Comparison of ENCODE assay signal across 17 cellular contexts in the genomic region with DNA sequence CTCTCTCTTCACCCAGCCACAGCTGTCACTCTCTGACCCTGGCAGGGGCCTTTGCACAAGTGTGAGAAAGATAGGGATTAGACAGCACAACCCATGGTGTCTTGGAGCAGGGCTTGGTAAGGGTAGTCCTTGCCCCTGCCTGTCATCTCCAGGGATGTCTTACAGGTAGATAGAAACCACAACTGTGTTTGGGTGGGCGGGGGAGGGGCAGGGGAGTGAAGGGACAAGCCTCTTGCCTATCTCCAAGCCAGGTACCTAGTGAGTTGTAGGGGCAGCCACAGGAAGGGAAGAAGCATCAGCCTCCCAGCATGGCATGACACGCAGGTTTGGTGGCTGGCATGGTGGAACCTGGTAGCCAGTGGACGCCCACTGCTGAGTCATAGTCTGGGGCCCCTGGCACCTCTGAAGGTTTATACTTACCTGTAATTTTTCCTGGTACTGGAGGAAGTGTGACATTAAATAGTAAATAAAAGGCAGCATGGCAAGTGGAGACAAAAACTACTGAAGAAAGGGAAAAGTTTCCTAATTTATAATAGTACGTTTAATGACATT.
DNase-seq lines count a peak whose midpoint lies in the region; ATAC-seq and TF ChIP-seq lines count a peak whose summit lies in the region.
"Had no signal": no experiment of that assay in that cellular context is flagged by ENCODE, and none has a peak within 500 bp of the region (broad histone marks: within the 10 kb centered on the region; RNA-seq: fewer than 3 reads in every experiment).

No MANE protein-coding gene starts in this region.

- H3K9ac ChIP-seq in H9 (ENCODE audit: extremely low read depth, insufficient read length, low read length) (no peak overlapping the region), PC-3 (ENCODE audit: low read length) (no peak overlapping the region)

- no peaks in the 10 kb centered on the region for H3K79me2 ChIP-seq in H9 (ENCODE audit: insufficient read depth, low read length)
- H3K79me2 ChIP-seq in PC-3 (ENCODE audit: low read length), result no peaks in the 10 kb centered on the region

- no peak overlapping the region for H2AK5ac ChIP-seq in H9 (ENCODE audit: insufficient read length, low read length)

- H3K4ac ChIP-seq in H9 (ENCODE audit: low read depth, low read length), result no peak overlapping the region

- H3K4me3 Mint-ChIP-seq in H9, result no peak overlapping the region
- H3K4me3 Mint-ChIP-seq in endothelial cell (ENCODE audit: unreplicated experiment), result no peak overlapping the region
- H3K4me3 Mint-ChIP-seq in nephron progenitor cell, result no peak overlapping the region
- no peak overlapping the region for H3K4me3 Mint-ChIP-seq in Caco-2 (ENCODE audit: unreplicated experiment)
- H3K4me3 Mint-ChIP-seq: CD14-positive monocyte had no signal

- H3F3A ChIP-seq in PC-3 (ENCODE audit: low read length, unreplicated experiment), result no peaks in the 10 kb centered on the region

- H2BK120ac ChIP-seq in H9 (ENCODE audit: low read depth, low read length, poor library complexity, severe bottlenecking), result no peak overlapping the region

- no peak overlapping the region for H2BK15ac ChIP-seq in H9 (ENCODE audit: low read depth, low read length)

- no peaks in the 10 kb centered on the region for H3K9me2 ChIP-seq in PC-3 (replicated peaks; ENCODE audit: low read length)

- no peaks in the 10 kb centered on the region; a peak in 1 of 7 replicates for H3K36me3 Mint-ChIP-seq in H9 (ENCODE audit: insufficient read depth in 1 of 3, low read depth in 3 of 3)
- H3K36me3 Mint-ChIP-seq in endothelial cell (ENCODE audit: low read depth, unreplicated experiment), result peaks cover 4% of the 10 kb centered on the region
- H3K36me3 Mint-ChIP-seq in nephron progenitor cell (ENCODE audit: low read depth), result no peaks in the 10 kb centered on the region
- H3K36me3 Mint-ChIP-seq in Caco-2 (ENCODE audit: insufficient read depth, unreplicated experiment), result no peaks in the 10 kb centered on the region
- H3K36me3 Mint-ChIP-seq: CD14-positive monocyte had no signal

- H2AFZ ChIP-seq in H9 (ENCODE audit: low read length) (no peak overlapping the region), PC-3 (ENCODE audit: low read length) (no peak overlapping the region)

- H2BK20ac ChIP-seq in H9 (ENCODE audit: low read depth, low read length, poor library complexity, severe bottlenecking), result no peak overlapping the region

- WGBS in H9 (ENCODE audit: extremely low coverage, insufficient read length, low lambda C conversion rate), result no CpG with 5 or more reads among the region's 4 CpGs

- no peak overlapping the region for H3K4me2 ChIP-seq in H9 (ENCODE audit: insufficient read depth, insufficient read length, low read length)
- no peak overlapping the region for H3K4me2 ChIP-seq in PC-3 (ENCODE audit: low read length)

- H4K20me1 ChIP-seq in H9 (ENCODE audit: control insufficient read depth, insufficient read depth, insufficient read length) (no peaks in the 10 kb centered on the region), PC-3 (ENCODE audit: low read length) (no peaks in the 10 kb centered on the region)

- POLR2A ChIA-PET in PC-3 (lab: Charles Lee; ENCODE audit: unreplicated experiment), result no interaction called here
- POLR2A ChIA-PET in Caco-2 (lab: Charles Lee), result no interaction called here

- no peaks in the 10 kb centered on the region for H3K9me3 Mint-ChIP-seq in H9
- H3K9me3 Mint-ChIP-seq in endothelial cell (ENCODE audit: unreplicated experiment), result no peaks in the 10 kb centered on the region
- no peaks in the 10 kb centered on the region for H3K9me3 Mint-ChIP-seq in nephron progenitor cell
- no peaks in the 10 kb centered on the region for H3K9me3 Mint-ChIP-seq in Caco-2 (ENCODE audit: unreplicated experiment)

- no peak for ATAC-seq in PC-3

- H3K4me1 ChIP-seq in H9 (ENCODE audit: insufficient read depth, low read length), result no peaks in the 10 kb centered on the region
- H3K4me1 ChIP-seq in PC-3 (ENCODE audit: insufficient read depth, low read length), result no peaks in the 10 kb centered on the region
- H3K4me1 ChIP-seq in Caco-2, result no peaks in the 10 kb centered on the region

- CTCF ChIA-PET in PC-3 (lab: Charles Lee) (no interaction called here), Caco-2 (lab: Charles Lee) (no interaction called here)

- H3T11ph ChIP-seq in H9 (ENCODE audit: low read length), result no peak overlapping the region

- intact Hi-C loops in PC-3 (cut with micrococcal nuclease) (no loop called here), Caco-2 (cut with micrococcal nuclease; ENCODE audit: unreplicated experiment) (no loop called here)

- H3K9me3 ChIP-seq in H9 (ENCODE audit: control insufficient read depth, low read depth, low read length) (no peaks in the 10 kb centered on the region), PC-3 (ENCODE audit: low read length) (no peaks in the 10 kb centered on the region), Caco-2 (no peaks in the 10 kb centered on the region)

- H3K27ac Mint-ChIP-seq in H9 (peak overlapping the region in 1 of 3 experiments; percentile 54; a peak in 1 of 7 replicates), endothelial cell (ENCODE audit: unreplicated experiment) (peak overlapping the region; percentile 43), nephron progenitor cell (peak overlapping the region; percentile 64), Caco-2 (ENCODE audit: unreplicated experiment) (no peak overlapping the region)
- H3K27ac Mint-ChIP-seq: CD14-positive monocyte had no signal

- DNase-seq in H9 (peak; percentile 25), PC-3 (peak; percentile 21), endothelial cell (ENCODE audit: low spot score) (no peak), nephron progenitor cell (no peak), GM10266 (ENCODE audit: extremely low spot score) (no peak), NCI-H774 (lab: John Stamatoyannopoulos, UW) (no peak), Caco-2 (no peak)
- DNase-seq: ACHN, AML-193, DMS153, H7, MV-4-11, NCI-H1436, NCI-H2081, NCI-H524 had no signal

- no peak overlapping the region for H4K91ac ChIP-seq in H9 (ENCODE audit: insufficient read length, low read depth, low read length)

- H3K4me1 Mint-ChIP-seq in H9, result peaks cover 6 to 10% of the 10 kb centered on the region in 2 experiments; a peak in 3 of 4 replicates
- peaks cover 11% of the 10 kb centered on the region for H3K4me1 Mint-ChIP-seq in endothelial cell (ENCODE audit: unreplicated experiment)
- no peaks in the 10 kb centered on the region for H3K4me1 Mint-ChIP-seq in nephron progenitor cell
- no peaks in the 10 kb centered on the region for H3K4me1 Mint-ChIP-seq in Caco-2 (ENCODE audit: low read depth, unreplicated experiment)
- H3K4me1 Mint-ChIP-seq: CD14-positive monocyte had no signal

- no peak overlapping the region for H2BK5ac ChIP-seq in H9 (ENCODE audit: insufficient read length, low read length)

- no TSS peak for BruUV-seq in PC-3 (replicated peaks; lab: Mats Ljungman, UMichigan)
- no TSS peak for BruUV-seq in Caco-2 (replicated peaks; lab: Mats Ljungman, UMichigan)

- H3K23me2 ChIP-seq in H9 (ENCODE audit: insufficient read length, low read depth, low read length, poor library complexity, severe bottlenecking), result no peaks in the 10 kb centered on the region

- peaks cover 2% of the 10 kb centered on the region for H3K79me1 ChIP-seq in H9 (ENCODE audit: insufficient read depth, low read depth, low read length, poor library complexity, severe bottlenecking)

- no peak overlapping the region for H2BK12ac ChIP-seq in H9 (ENCODE audit: insufficient read length, low read depth, low read length)

- H3K4me3 ChIP-seq in PC-3 (ENCODE audit: low read length) (no peak overlapping the region), Caco-2 (ENCODE audit: low read depth, low read length) (no peak overlapping the region)

- H3K36me3 ChIP-seq in PC-3 (ENCODE audit: low read depth, low read length) (no peaks in the 10 kb centered on the region), Caco-2 (ENCODE audit: control insufficient read depth, insufficient read depth, low read length) (no peaks in the 10 kb centered on the region)

- no peak overlapping the region for H3K27ac ChIP-seq in H9 (ENCODE audit: insufficient read length, low read depth, low read length)
- H3K27ac ChIP-seq in PC-3 (ENCODE audit: low read length), result no peak overlapping the region
- H3K27ac ChIP-seq: HL-60 had no signal

- H3K27me3 ChIP-seq in H9 (ENCODE audit: insufficient read depth, low read length), result no peaks in the 10 kb centered on the region
- no peaks in the 10 kb centered on the region for H3K27me3 ChIP-seq in PC-3 (ENCODE audit: low read length)
- H3K27me3 ChIP-seq in Caco-2 (replicated peaks; ENCODE audit: control insufficient read depth, insufficient read depth, low read length), result no peaks in the 10 kb centered on the region

- peak overlapping the region; percentile 26 for H3K18ac ChIP-seq in H9 (ENCODE audit: insufficient read length, low read depth, low read length)

- no peak overlapping the region for H3K23ac ChIP-seq in H9 (ENCODE audit: insufficient read length, low read depth, low read length)

- H4K8ac ChIP-seq in H9 (replicated peaks; ENCODE audit: insufficient read length, low read depth, low read length), result no peak overlapping the region

- H3K14ac ChIP-seq in H9 (ENCODE audit: insufficient read depth, low read length), result no peak overlapping the region

- H3K56ac ChIP-seq in H9 (ENCODE audit: insufficient read length, low read depth, low read length), result no peak overlapping the region

- TF ChIP-seq CTCF in H9 (conservative IDR thresholded peaks at IDR 0.05) (no peak), PC-3 (conservative IDR thresholded peaks at IDR 0.05; ENCODE audit: low read depth, low read length) (no peak), endothelial cell (IDR thresholded peaks at IDR 0.05; ENCODE audit: unreplicated experiment) (no peak), nephron progenitor cell (IDR thresholded peaks at IDR 0.05) (no peak), GM10266 (IDR thresholded peaks at IDR 0.05; ENCODE audit: control insufficient read depth, insufficient read depth, low read depth, missing control alignments) (no peak), Caco-2 (IDR thresholded peaks at IDR 0.05; ENCODE audit: insufficient read depth in 1 of 2, low read depth in 1 of 2, low read length in 1 of 2, severe bottlenecking in 1 of 2, unreplicated experiment in 1 of 2) (no peak)

- no peak overlapping the region for H4K5ac ChIP-seq in H9 (ENCODE audit: insufficient read length, low read depth, low read length)

- no peaks in the 10 kb centered on the region for H3K27me3 Mint-ChIP-seq in H9 (ENCODE audit: low read depth)
- H3K27me3 Mint-ChIP-seq in endothelial cell (ENCODE audit: unreplicated experiment), result peaks cover 5% of the 10 kb centered on the region
- peaks cover 3% of the 10 kb centered on the region for H3K27me3 Mint-ChIP-seq in nephron progenitor cell (ENCODE audit: low read depth, poor library complexity)
- H3K27me3 Mint-ChIP-seq in Caco-2 (ENCODE audit: insufficient read depth, unreplicated experiment), result no peaks in the 10 kb centered on the region

Comparison
In these comparisons a context has a peak if more than half of its experiments do, and no peak if none do; other contexts are left out.
1. DNase-seq: peak in H9 (single experiment) and PC-3 (single experiment); none in endothelial cell (single experiment), nephron progenitor cell (single experiment), GM10266 (single experiment), NCI-H774 (single experiment) and Caco-2 (0 of 2).